ENCODE assay signal across 8 cellular contexts in the genomic region with DNA sequence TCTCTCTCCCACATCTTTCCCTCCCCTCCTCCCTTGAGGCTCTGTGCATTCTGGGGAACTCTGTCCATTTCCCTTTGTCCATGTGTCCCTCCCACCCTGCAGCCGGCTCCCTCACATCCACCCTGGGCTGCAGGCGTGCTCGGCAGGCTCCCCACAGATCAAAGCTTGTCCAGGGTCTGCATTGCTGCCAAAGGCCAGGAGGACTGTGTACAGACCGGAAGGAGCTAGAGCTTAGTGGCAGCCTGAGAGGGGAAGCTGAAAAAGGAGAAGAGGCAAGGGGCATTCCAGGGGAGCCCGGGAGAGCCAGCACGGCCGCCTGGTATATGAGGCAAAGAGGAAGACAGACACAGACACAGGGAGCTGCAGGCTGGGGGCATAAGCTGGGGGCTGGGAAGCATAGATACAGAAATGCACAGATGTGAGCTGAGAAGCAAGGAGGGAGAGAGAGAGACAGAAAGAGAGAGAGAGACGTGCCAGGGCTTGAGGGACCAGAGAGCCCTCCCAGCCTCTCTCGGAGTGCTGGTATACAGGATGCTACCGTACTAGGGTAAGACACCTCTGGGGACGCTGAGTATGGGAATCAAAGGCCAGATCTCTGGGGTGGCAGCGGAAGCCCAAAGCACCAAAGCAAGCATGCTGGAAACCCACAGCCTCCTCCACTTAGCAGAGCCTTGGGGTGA. TPM values are rescaled to one million over a fixed set of nuclear protein-coding genes. Genes with fewer than 3 reads are reported as not detected.
A peak's percentile ranks its signal among the peaks of the same experiment; 100 is the strongest.
DNase-seq lines count a peak whose midpoint lies in the region; ATAC-seq and TF ChIP-seq lines count a peak whose summit lies in the region.

No MANE protein-coding gene starts in this region.

- intact Hi-C loops in breast epithelium (cut with DNase I; ENCODE audit: low total_unique reads), result no loop called here
- intact Hi-C loops in esophagus squamous epithelium (cut with DNase I), result no loop called here

- peak; percentile 95 to 97 for ATAC-seq in naive thymus-derived CD8-positive, alpha-beta T cell

- H3K27ac Mint-ChIP-seq in naive thymus-derived CD8-positive, alpha-beta T cell, result peak overlapping the region; percentile 45 to 86 (median 74)

- peaks cover 0 to 12% (median 0%) of the 10 kb centered on the region in 5 donors for H3K27me3 Mint-ChIP-seq in naive thymus-derived CD8-positive, alpha-beta T cell

- H3K4me3 ChIP-seq in breast epithelium (peak overlapping the region; percentile 3 to 28 (median 7)), esophagus squamous epithelium (peak overlapping the region in 2 of 4 donors; percentile 17 to 39)

- H3K4me1 Mint-ChIP-seq in naive thymus-derived CD8-positive, alpha-beta T cell, result peaks cover 20 to 46% (median 36%) of the 10 kb centered on the region in 4 donors

- no peak for TF ChIP-seq POLR2A in breast epithelium (IDR thresholded peaks at IDR 0.05)
- TF ChIP-seq POLR2A in esophagus squamous epithelium (IDR thresholded peaks at IDR 0.05), result no peak

- H3K36me3 Mint-ChIP-seq in naive thymus-derived CD8-positive, alpha-beta T cell, result no peaks in the 10 kb centered on the region

- H3K4me1 ChIP-seq in breast epithelium (no peaks in the 10 kb centered on the region), esophagus squamous epithelium (peaks cover 0 to 18% (median 6%) of the 10 kb centered on the region in 3 donors)

- H3K4me3 Mint-ChIP-seq in naive thymus-derived CD8-positive, alpha-beta T cell, result peak overlapping the region; percentile 29 to 83 (median 70)

- DNase-seq in EH (ENCODE audit: low read depth) (peak; percentile 36), OCI-M1 (lab: John Stamatoyannopoulos, UW) (peak; percentile 19), breast epithelium (ENCODE audit: low spot score in 2 of 2) (no peak), esophagus squamous epithelium (lab: John Stamatoyannopoulos, UW) (no peak), COLO668 (lab: John Stamatoyannopoulos, UW; ENCODE audit: unreplicated experiment) (no peak), NCI-H510A (lab: John Stamatoyannopoulos, UW) (no peak)
- peak; percentile 17 to 77 (median 54) for DNase-seq in naive thymus-derived CD8-positive, alpha-beta T cell
- DNase-seq in activated CD8-positive, alpha-beta memory T cell treated with anti-CD3 and anti-CD28 coated beads, Interleukin-2, amount 50 U/mL, for 4 hours, result no peak

- H3K27me3 ChIP-seq in breast epithelium, result no peaks in the 10 kb centered on the region
- H3K27me3 ChIP-seq in esophagus squamous epithelium, result no peaks in the 10 kb centered on the region

- no peak overlapping the region for H3K27ac ChIP-seq in breast epithelium
- peak overlapping the region in 1 of 4 donors; percentile 59 for H3K27ac ChIP-seq in esophagus squamous epithelium

- TF ChIP-seq CTCF in breast epithelium (IDR thresholded peaks at IDR 0.05) (no peak), esophagus squamous epithelium (IDR thresholded peaks at IDR 0.05) (no peak)

- 28 to 30% methylated on average over 8 to 9 of the region's 12 CpGs for WGBS in esophagus squamous epithelium, 2 donors

- no peaks in the 10 kb centered on the region for H3K9me3 ChIP-seq in breast epithelium
- H3K9me3 ChIP-seq in esophagus squamous epithelium, result no peaks in the 10 kb centered on the region

- H3K36me3 ChIP-seq in breast epithelium (no peaks in the 10 kb centered on the region), esophagus squamous epithelium (no peaks in the 10 kb centered on the region)

- POLR2A ChIA-PET in naive thymus-derived CD8-positive, alpha-beta T cell (lab: Charles Lee), result interaction anchor here (1.0 to 2.7 kb wide), 7 partner anchors 9 to 161 kb away, joined by 3 to 14 read pairs (median 4); a partner anchor contains a TSS

- no peaks in the 10 kb centered on the region for H3K9me3 Mint-ChIP-seq in naive thymus-derived CD8-positive, alpha-beta T cell

RNA-seq across cellular contexts. Expression of a gene that starts 3.3 kb away (rescaled TPM):
- total RNA-seq in breast epithelium (10 to 100 TPM in 2 of 3 donors, 1 to 10 TPM in 1; 5.9 to 29.0 (median 11.0) TPM), esophagus squamous epithelium (10 to 100 TPM in 1 of 4 donors, 1 to 10 TPM in 3; 1.2 to 11.8 (median 5.0) TPM)
- 1 to 10 TPM; 1.4 to 1.5 TPM for total RNA-seq in naive thymus-derived CD8-positive, alpha-beta T cell
- polyA plus RNA-seq in naive thymus-derived CD8-positive, alpha-beta T cell, result 1 to 10 TPM in 1 of 3 donors, under 1 TPM in 2; 0.39 to 1.3 (median 0.53) TPM

RNA-seq across cellular contexts. Expression of a gene that starts 20.3 kb away (rescaled TPM):
- total RNA-seq in breast epithelium (1 to 10 TPM in 1 of 3 donors, under 1 TPM in 2; 0.44 to 1.3 (median 0.80) TPM), esophagus squamous epithelium (under 1 TPM in 3 of 4 donors, not detected in 1; 0.35 to 0.76 (median 0.50) TPM)
- total RNA-seq in naive thymus-derived CD8-positive, alpha-beta T cell, result under 1 TPM; 0.60 to 0.75 TPM
- polyA plus RNA-seq in naive thymus-derived CD8-positive, alpha-beta T cell, result 10 to 100 TPM in 1 of 3 donors, under 1 TPM in 2; 0.47 to 14.5 (median 0.59) TPM

RNA-seq across cellular contexts. Expression of a gene that starts 26.5 kb away (rescaled TPM):
- 100 to 1,000 TPM in 1 of 3 donors, 10 to 100 TPM in 2; 70.9 to 101 (median 85.8) TPM for total RNA-seq in breast epithelium
- total RNA-seq in naive thymus-derived CD8-positive, alpha-beta T cell, result under 1 TPM in 1 of 2 experiments, not detected in 1; 0.55 TPM
- 1 to 10 TPM in 1 of 3 donors, not detected in 2; 4.8 TPM for polyA plus RNA-seq in naive thymus-derived CD8-positive, alpha-beta T cell
- total RNA-seq in esophagus squamous epithelium, result 100 to 1,000 TPM in 3 of 4 donors, 10 to 100 TPM in 1; 78.2 to 149 (median 123) TPM

RNA-seq across cellular contexts. Expression of a gene that starts 29.0 kb away (rescaled TPM):
- total RNA-seq in breast epithelium, result 1 to 10 TPM; 2.6 to 4.2 (median 4.1) TPM
- total RNA-seq in naive thymus-derived CD8-positive, alpha-beta T cell, result not detected
- not detected for polyA plus RNA-seq in naive thymus-derived CD8-positive, alpha-beta T cell
- 1 to 10 TPM in 3 of 4 donors, not detected in 1; 1.3 to 2.3 (median 1.5) TPM for total RNA-seq in esophagus squamous epithelium

RNA-seq across cellular contexts. Expression of a gene that starts 35.5 kb away (rescaled TPM):
- 10 to 100 TPM in 2 of 3 donors, 1 to 10 TPM in 1; 7.5 to 29.5 (median 10.1) TPM for total RNA-seq in breast epithelium
- total RNA-seq in naive thymus-derived CD8-positive, alpha-beta T cell, result 1 to 10 TPM; 8.6 to 9.7 TPM
- polyA plus RNA-seq in naive thymus-derived CD8-positive, alpha-beta T cell, result under 1 TPM; 0.42 to 0.73 (median 0.67) TPM
- total RNA-seq in esophagus squamous epithelium, result 1 to 10 TPM; 2.6 to 6.6 (median 4.4) TPM

Comparison
In these comparisons a context has a peak if more than half of its experiments do, and no peak if none do; other contexts are left out.
1. DNase-seq: peak in EH (single experiment), OCI-M1 (single experiment) and naive thymus-derived CD8-positive, alpha-beta T cell (10 of 10); none in breast epithelium (0 of 2), esophagus squamous epithelium (single experiment), activated CD8-positive, alpha-beta memory T cell treated with anti-CD3 and anti-CD28 coated beads, Interleukin-2, amount 50 U/mL, for 4 hours (single experiment), COLO668 (single experiment) and NCI-H510A (single experiment).
2. RNA of a gene that starts 26.5 kb away (total RNA-seq): 78.2 to 149 TPM in esophagus squamous epithelium and 70.9 to 101 TPM in breast epithelium; 0.55 TPM in naive thymus-derived CD8-positive, alpha-beta T cell; every median in the first group is over 10 times any median in the second.